8 cellular contexts compared by ENCODE assay signal in genomic region chr2:240556553-240557100, GRCh38. TPM values are rescaled to one million over a fixed set of nuclear protein-coding genes. Genes with fewer than 3 reads are reported as not detected.
A peak's percentile ranks its signal among the peaks of the same experiment; 100 is the strongest.
DNase-seq lines count a peak whose midpoint lies in the region; ATAC-seq, FAIRE-seq and TF ChIP-seq lines count a peak whose summit lies in the region.

No MANE protein-coding gene starts in this region.

- H3K4me1 ChIP-seq in SJSA1 (replicated peaks) (peaks cover 20% of the 10 kb centered on the region), adrenal gland (replicated peaks in 1 of 2) (peaks cover 12 to 36% of the 10 kb centered on the region in 2 donors)

- ATAC-seq in stimulated activated naive CD8-positive, alpha-beta T cell treated with anti-CD3 and anti-CD28 coated beads, Interleukin-15, Interleukin-2, amounts not matched to agents 100 U/mL and 50 U/mL, for 24 hours, result no peak

- in situ Hi-C loops in ACHN (cut with HindIII; ENCODE audit: low pct_ligation_motif_present, low pct_unique_long_range_greater_than_20kb, low sequenced_read_pairs), result no loop called here

- H3K4me3 ChIP-seq in SJSA1 (no peak overlapping the region), adrenal gland (no peak overlapping the region), kidney epithelial cell (ENCODE audit: low read depth, low read length) (no peak overlapping the region)

- no peaks in the 10 kb centered on the region for H3K9me3 ChIP-seq in SJSA1 (replicated peaks)
- no peaks in the 10 kb centered on the region for H3K9me3 ChIP-seq in adrenal gland (replicated peaks in 1 of 3)

- DNase-seq in ACHN (peak; percentile 49), GM12892 (ENCODE audit: insufficient read length) (peak; percentile 51), SJSA1 (ENCODE audit: low read depth in 1 of 2, low spot score in 2 of 2) (peak; percentile 25 to 59), adrenal gland (peak in 6 of 7 donors; percentile 25 to 58 (median 32)), kidney epithelial cell (ENCODE audit: low read depth) (no peak), substantia nigra (lab: John Stamatoyannopoulos, UW) (no peak), NCI-H2081 treated with DMSO at 0.1 percent for 48 hours (lab: John Stamatoyannopoulos, UW) (no peak)
- DNase-seq in stimulated activated naive CD8-positive, alpha-beta T cell treated with anti-CD3 and anti-CD28 coated beads, Interleukin-15, Interleukin-2, amounts not matched to agents 100 U/mL and 50 U/mL, for 24 hours, result peak; percentile 64

- peak in 3 of 6 experiments; percentile 20 to 37 (median 22) for TF ChIP-seq CTCF in adrenal gland (IDR thresholded peaks at IDR 0.05)
- peak; percentile 78 for TF ChIP-seq CTCF in kidney epithelial cell (IDR thresholded peaks at IDR 0.05; ENCODE audit: insufficient read depth, low read length, poor library complexity, severe bottlenecking)

- H3K36me3 ChIP-seq in SJSA1 (peaks cover 19% of the 10 kb centered on the region; the same call in 1 of the 2 replicates), adrenal gland (replicated peaks in 1 of 2) (peaks cover 0 to 9% of the 10 kb centered on the region in 2 donors), kidney epithelial cell (ENCODE audit: control insufficient read depth, insufficient read depth, low read length) (no peaks in the 10 kb centered on the region)

- peak; percentile 57 for FAIRE-seq in GM12892 (lab: Jason Lieb, UNC)

- intact Hi-C loops in adrenal gland (cut with DNase I), result no loop called here

- TF ChIP-seq POLR2A in GM12892 (IDR thresholded peaks at IDR 0.05; ENCODE audit: low read depth, low read length), result 0 out of 2 replicates have a peak, but pooled peaks have one; percentile 30
- TF ChIP-seq POLR2A in adrenal gland (IDR thresholded peaks at IDR 0.05), result no peak

- H3K27me3 ChIP-seq in SJSA1 (replicated peaks), result no peaks in the 10 kb centered on the region
- no peaks in the 10 kb centered on the region for H3K27me3 ChIP-seq in adrenal gland
- H3K27me3 ChIP-seq in kidney epithelial cell (ENCODE audit: control insufficient read depth, insufficient read depth, low read length), result peaks cover 2% of the 10 kb centered on the region

- 60 to 75% (median 64%) methylated on average over 7 to 9 of the region's 9 CpGs for WGBS in adrenal gland, 4 donors

- H3K27ac ChIP-seq in SJSA1 (no peak overlapping the region), adrenal gland (no peak overlapping the region), substantia nigra (ENCODE audit: low read depth, low read length, poor library complexity, severe bottlenecking) (no peak overlapping the region)

RNA-seq across cellular contexts. Expression of gene ANKMY1, which starts 1.2 kb away (rescaled TPM):
- polyA plus RNA-seq in GM12892 (2012; ENCODE audit: missing spikeins), result 9.9 TPM
- 8.1 and 18.8 TPM in 2 replicates for total RNA-seq in SJSA1 (2014; rRNA removed; shearing (Covaris generic))
- total RNA-seq in adrenal gland (10 to 100 TPM in 5 of 8 donors, 1 to 10 TPM in 3; 7.2 to 20.3 (median 13.0) TPM), kidney epithelial cell (7.1 and 13.1 TPM in 2 replicates)
- polyA plus RNA-seq in adrenal gland, result 10 to 100 TPM in 2 of 3 donors, 1 to 10 TPM in 1; 8.1 to 31.7 (median 10.0) TPM

RNA-seq across cellular contexts. Expression of gene DUSP28, which starts 3.5 kb away (rescaled TPM):
- 7.3 TPM for polyA plus RNA-seq in GM12892 (2012; ENCODE audit: missing spikeins)
- 3.9 and 8.6 TPM in 2 replicates for total RNA-seq in SJSA1 (2014; rRNA removed; shearing (Covaris generic))
- 10 to 100 TPM in 3 of 8 donors, 1 to 10 TPM in 5; 4.9 to 22.2 (median 8.3) TPM for total RNA-seq in adrenal gland
- polyA plus RNA-seq in adrenal gland, result 10 to 100 TPM in 1 of 3 donors, 1 to 10 TPM in 2; 7.2 to 14.5 (median 8.8) TPM
- 4.2 and 7.6 TPM in 2 replicates for total RNA-seq in kidney epithelial cell

RNA-seq across cellular contexts. Expression of gene RNPEPL1, which starts 11.7 kb away (rescaled TPM):
- 10.2 TPM for polyA plus RNA-seq in GM12892 (2012; ENCODE audit: missing spikeins)
- 14.3 and 14.9 TPM in 2 replicates for total RNA-seq in SJSA1 (2014; rRNA removed; shearing (Covaris generic))
- total RNA-seq in adrenal gland (10 to 100 TPM; 37.0 to 93.3 (median 59.5) TPM), kidney epithelial cell (91.3 and 122 TPM in 2 replicates)
- polyA plus RNA-seq in adrenal gland, result 100 to 1,000 TPM in 2 of 3 donors, 1 to 10 TPM in 1; 5.1 to 259 (median 110) TPM

RNA-seq across cellular contexts. Expression of gene CAPN10, which starts 29.9 kb away (rescaled TPM):
- 12.0 TPM for polyA plus RNA-seq in GM12892 (2012; ENCODE audit: missing spikeins)
- total RNA-seq in SJSA1 (2014; rRNA removed; shearing (Covaris generic)), result 17.7 and 34.0 TPM in 2 replicates
- total RNA-seq in adrenal gland (10 to 100 TPM; 17.3 to 41.8 (median 24.6) TPM), kidney epithelial cell (31.5 and 39.2 TPM in 2 replicates)
- polyA plus RNA-seq in adrenal gland, result 100 to 1,000 TPM in 2 of 3 donors, 1 to 10 TPM in 1; 4.7 to 158 (median 102) TPM

Comparison
In these comparisons a context has a peak if more than half of its experiments do, and no peak if none do; other contexts are left out.
1. DNase-seq: peak in ACHN (single experiment), GM12892 (single experiment), SJSA1 (2 of 2), adrenal gland (6 of 7) and stimulated activated naive CD8-positive, alpha-beta T cell treated with anti-CD3 and anti-CD28 coated beads, Interleukin-15, Interleukin-2, amounts not matched to agents 100 U/mL and 50 U/mL, for 24 hours (single experiment); none in kidney epithelial cell (single experiment), substantia nigra (0 of 49) and NCI-H2081 treated with DMSO at 0.1 percent for 48 hours (single experiment).